In the genomic region with DNA sequence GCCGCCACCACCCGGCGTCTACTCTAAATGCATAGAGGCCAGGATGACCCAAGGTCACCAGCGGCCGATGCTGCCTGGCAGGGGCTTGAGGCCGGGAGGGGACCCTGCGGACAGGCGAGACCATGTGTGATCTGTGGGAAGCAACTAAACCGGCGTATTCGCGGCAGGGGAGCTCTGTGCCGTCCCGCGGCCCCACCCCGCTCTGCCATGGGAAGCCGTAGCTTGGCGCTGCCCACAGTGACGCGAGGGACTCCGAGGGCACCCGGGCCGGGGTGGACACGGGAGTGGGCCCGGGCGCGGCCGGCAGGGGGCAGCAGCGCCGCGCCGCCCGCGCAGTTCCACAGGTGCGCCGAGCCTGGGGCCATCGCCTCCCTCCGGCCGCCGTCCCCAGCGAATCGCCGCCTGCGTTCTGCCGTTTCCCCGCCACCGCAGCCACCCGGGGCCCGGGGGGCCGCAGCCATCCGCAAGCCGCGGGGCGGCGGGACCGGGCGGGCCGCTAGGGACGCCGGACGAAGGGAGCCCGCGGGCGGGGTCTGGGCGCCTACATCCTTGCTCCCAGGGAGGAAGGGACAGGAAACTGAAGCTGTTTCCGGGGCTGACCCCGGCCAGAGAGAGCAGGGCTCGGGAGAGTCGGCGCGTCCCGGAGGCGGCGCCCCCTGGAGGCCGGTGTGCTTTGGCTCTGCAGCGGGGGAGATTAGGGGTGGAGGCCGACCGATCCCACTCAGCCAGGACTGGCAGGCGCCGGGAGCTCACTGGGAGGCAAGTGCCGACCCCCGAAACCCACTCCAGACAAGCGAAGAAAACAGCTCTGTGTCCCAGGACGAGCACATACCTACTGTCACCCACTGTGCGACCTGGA, we compare ENCODE assay signal across 8 cellular contexts. TPM values are rescaled to one million over a fixed set of nuclear protein-coding genes. Genes with fewer than 3 reads are reported as not detected.
DNase-seq lines count a peak whose midpoint lies in the region; ATAC-seq and TF ChIP-seq lines count a peak whose summit lies in the region.

No MANE protein-coding gene starts in this region.

- TF ChIP-seq CTCF in Peyer's patch (IDR thresholded peaks at IDR 0.05) (peak; percentile 68 to 93 (median 88)), foreskin fibroblast (IDR thresholded peaks at IDR 0.05; ENCODE audit: low read depth, low read length) (peak; percentile 87)

- DNase-seq in ELF-1 (ENCODE audit: low read depth, low spot score) (peak; percentile 94), KG1 (lab: John Stamatoyannopoulos, UW) (peak; percentile 61), Peyer's patch (peak; percentile 79 to 94 (median 94)), foreskin fibroblast (peak; percentile 86 to 95)
- DNase-seq in activated effector memory CD4-positive, alpha-beta T cell treated with anti-CD3 and anti-CD28 coated beads, Interleukin-2, amount 50 U/mL, for 16 hours, result peak; percentile 91

- H3K36me3 ChIP-seq in Peyer's patch (no peaks in the 10 kb centered on the region), neuron (ENCODE audit: insufficient read depth, low read length) (no peaks in the 10 kb centered on the region), stomach smooth muscle (ENCODE audit: control insufficient read depth in 2 of 2, insufficient read depth in 2 of 2, low read length in 2 of 2) (no peaks in the 10 kb centered on the region)

- H3K4me3 ChIP-seq in Peyer's patch (peak overlapping the region; percentile 69 to 99 (median 85)), foreskin fibroblast (ENCODE audit: low read depth in 1 of 2, low read length in 2 of 2) (peak overlapping the region; percentile 63 to 71), neuron (ENCODE audit: low read length) (peak overlapping the region; percentile 82), stomach smooth muscle (ENCODE audit: low read length in 2 of 2) (peak overlapping the region; percentile 73 to 79)

- H3K4me1 ChIP-seq in Peyer's patch, result peaks cover 0 to 4% (median 0%) of the 10 kb centered on the region in 4 donors
- H3K4me1 ChIP-seq in neuron (ENCODE audit: insufficient read depth, low read length), result no peaks in the 10 kb centered on the region
- peaks cover 13% of the 10 kb centered on the region for H3K4me1 ChIP-seq in stomach smooth muscle (ENCODE audit: control insufficient read depth, insufficient read depth, low read length)

- H3K27ac ChIP-seq in Peyer's patch (peak overlapping the region; percentile 80 to 97 (median 91)), stomach smooth muscle (ENCODE audit: low read length) (peak overlapping the region; percentile 88)

- H3K9me3 ChIP-seq in Peyer's patch (no peaks in the 10 kb centered on the region), neuron (ENCODE audit: low read length) (no peaks in the 10 kb centered on the region), stomach smooth muscle (ENCODE audit: control insufficient read depth in 2 of 2, low read length in 2 of 2) (no peaks in the 10 kb centered on the region)

- peak; percentile 85 for ATAC-seq in GM21786 (IDR thresholded peaks at IDR 0.05; ENCODE audit: unreplicated experiment)

- TF ChIP-seq POLR2A in Peyer's patch (IDR thresholded peaks at IDR 0.05), result peak; percentile 16 to 71

- H3K27me3 ChIP-seq in Peyer's patch (no peaks in the 10 kb centered on the region), neuron (ENCODE audit: insufficient read depth, low read length) (no peaks in the 10 kb centered on the region), stomach smooth muscle (ENCODE audit: control insufficient read depth in 1 of 2, insufficient read depth in 2 of 2, low read length in 2 of 2) (no peaks in the 10 kb centered on the region)

- H3K9ac ChIP-seq in stomach smooth muscle (ENCODE audit: low read length in 2 of 2), result peak overlapping the region; percentile 71 to 83

- H2AFZ ChIP-seq in neuron (ENCODE audit: low read depth, low read length), result peak overlapping the region; percentile 4

RNA-seq across cellular contexts. Expression of a gene that starts 12.5 kb away (rescaled TPM):
- 10 to 100 TPM; 15.7 to 42.0 (median 31.0) TPM for total RNA-seq in Peyer's patch

RNA-seq across cellular contexts. Expression of a gene that starts 47.7 kb away (rescaled TPM):
- total RNA-seq in Peyer's patch, result 10 to 100 TPM in 2 of 4 donors, 1 to 10 TPM in 2; 7.4 to 52.8 (median 14.2) TPM

RNA-seq across cellular contexts. Expression of a gene that starts 50.4 kb away (rescaled TPM):
- total RNA-seq in Peyer's patch, result under 1 TPM in 3 of 4 donors, not detected in 1; 0.18 to 0.76 (median 0.40) TPM

Comparison
In these comparisons a context has a peak if more than half of its experiments do, and no peak if none do; other contexts are left out.
1. Peak in every context shown above with its lines: DNase-seq, ATAC-seq, H3K4me3 ChIP-seq and H3K27ac ChIP-seq.